ENCODE assay signal across 13 cellular contexts in genomic region chr12:13631873-13632272, GRCh38.
"Had no signal": no experiment of that assay in that cellular context is flagged by ENCODE, and none has a peak within 500 bp of the region (broad histone marks: within the 10 kb centered on the region; RNA-seq: fewer than 3 reads in every experiment).

No MANE protein-coding gene starts in this region.

- ATAC-seq: effector memory CD8-positive, alpha-beta T cell; mucosa of descending colon; naive thymus-derived CD8-positive, alpha-beta T cell; stimulated activated naive B cell treated with anti-CD40 and anti-IgM and Interleukin-4, amounts not matched to agents 10 μg/mL and 1 μg/mL and 100 μg/mL, for 72 hours; stimulated activated naive CD8-positive, alpha-beta T cell treated with anti-CD3 and anti-CD28 coated beads, Interleukin-15, amount 100 ng/mL, for 72 hours had no signal

- H3K4me1 Mint-ChIP-seq: stimulated activated naive B cell treated with anti-CD40 and anti-IgM and Interleukin-4, amounts not matched to agents 10 μg/mL and 1 μg/mL and 100 μg/mL, for 72 hours; stimulated activated naive CD8-positive, alpha-beta T cell treated with anti-CD3 and anti-CD28 coated beads, Interleukin-15, amount 100 ng/mL, for 72 hours had no signal

- H3K4me3 Mint-ChIP-seq: dendritic cell treated with granulocyte-macrophage colony-stimulating factor and Interleukin-4, amounts not matched to agents 40 ng/mL and 50 ng/mL, for 4 days; effector memory CD8-positive, alpha-beta T cell; naive thymus-derived CD8-positive, alpha-beta T cell; stimulated activated naive B cell treated with anti-CD40 and anti-IgM and Interleukin-4, amounts not matched to agents 10 μg/mL and 1 μg/mL and 100 μg/mL, for 72 hours; stimulated activated naive CD8-positive, alpha-beta T cell treated with anti-CD3 and anti-CD28 coated beads, Interleukin-15, amount 100 ng/mL, for 72 hours had no signal

- H3K27ac Mint-ChIP-seq: dendritic cell treated with granulocyte-macrophage colony-stimulating factor and Interleukin-4, amounts not matched to agents 40 ng/mL and 50 ng/mL, for 4 days; effector memory CD8-positive, alpha-beta T cell; naive thymus-derived CD8-positive, alpha-beta T cell; stimulated activated naive B cell treated with anti-CD40 and anti-IgM and Interleukin-4, amounts not matched to agents 10 μg/mL and 1 μg/mL and 100 μg/mL, for 72 hours; stimulated activated naive CD8-positive, alpha-beta T cell treated with anti-CD3 and anti-CD28 coated beads, Interleukin-15, amount 100 ng/mL, for 72 hours had no signal

- H3K27me3 Mint-ChIP-seq: dendritic cell treated with granulocyte-macrophage colony-stimulating factor and Interleukin-4, amounts not matched to agents 40 ng/mL and 50 ng/mL, for 4 days; effector memory CD8-positive, alpha-beta T cell had no signal

- H3K9me3 Mint-ChIP-seq: dendritic cell treated with granulocyte-macrophage colony-stimulating factor and Interleukin-4, amounts not matched to agents 40 ng/mL and 50 ng/mL, for 4 days; stimulated activated naive CD8-positive, alpha-beta T cell treated with anti-CD3 and anti-CD28 coated beads, Interleukin-15, amount 100 ng/mL, for 72 hours had no signal

- DNase-seq: cerebellar nuclear complex; effector memory CD8-positive, alpha-beta T cell; foreskin fibroblast; kidney glomerular epithelial cell; mucosa of descending colon; naive thymus-derived CD8-positive, alpha-beta T cell; sigmoid colon; stimulated activated CD4-positive, alpha-beta T cell treated with anti-CD3 and anti-CD28 coated beads, Interleukin-2, amount 100 ng/mL, for 24 hours; stimulated activated CD4-positive, alpha-beta T cell treated with anti-CD3 and anti-CD28 coated beads, Interleukin-4, amount 100 ng/mL, for 4 hours; stimulated activated naive B cell treated with anti-CD40 and anti-IgM and Interleukin-4, amounts not matched to agents 10 μg/mL and 1 μg/mL and 100 μg/mL, for 72 hours; stimulated activated naive CD8-positive, alpha-beta T cell treated with anti-CD3 and anti-CD28 coated beads, Interleukin-15, amount 100 ng/mL, for 72 hours; transverse colon had no signal

- H3K36me3 Mint-ChIP-seq: naive thymus-derived CD8-positive, alpha-beta T cell; stimulated activated naive B cell treated with anti-CD40 and anti-IgM and Interleukin-4, amounts not matched to agents 10 μg/mL and 1 μg/mL and 100 μg/mL, for 72 hours had no signal
